Comparison of ENCODE assay signal across 20 cellular contexts in the genomic region with DNA sequence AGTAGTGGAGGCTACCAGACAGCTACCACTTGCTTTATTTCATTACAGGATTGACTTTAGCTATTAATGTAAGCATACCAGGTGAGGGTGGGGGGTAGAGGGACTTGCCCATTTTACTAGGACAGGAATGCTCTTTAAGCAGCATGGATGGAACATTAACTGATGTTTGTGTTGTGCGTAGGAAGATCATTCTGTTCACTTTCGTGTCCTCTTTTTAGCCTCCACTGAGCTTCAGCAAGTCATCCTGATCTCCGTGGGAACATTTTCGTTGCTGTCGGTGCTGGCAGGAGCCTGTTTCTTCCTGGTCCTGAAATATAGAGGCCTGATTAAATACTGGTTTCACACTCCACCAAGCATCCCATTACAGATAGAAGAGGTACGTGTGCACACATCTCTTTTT. TPM values are rescaled to one million over a fixed set of nuclear protein-coding genes. Genes with fewer than 3 reads are reported as not detected.
DNase-seq lines count a peak whose midpoint lies in the region; ATAC-seq and TF ChIP-seq lines count a peak whose summit lies in the region.
"Had no signal": no experiment of that assay in that cellular context is flagged by ENCODE, and none has a peak within 500 bp of the region (broad histone marks: within the 10 kb centered on the region; RNA-seq: fewer than 3 reads in every experiment).

No MANE protein-coding gene starts in this region.

- no peaks in the 10 kb centered on the region for H3K27me3 ChIP-seq in esophagus squamous epithelium
- H3K27me3 ChIP-seq in subcutaneous abdominal adipose tissue (ENCODE audit: control insufficient read depth in 5 of 5, insufficient read depth in 4 of 5, low read length in 5 of 5) = no peaks in the 10 kb centered on the region
- H3K27me3 ChIP-seq: colonic mucosa, transverse colon had no signal

- H3K27ac ChIP-seq in esophagus squamous epithelium (peak overlapping the region in 3 of 4 donors; percentile 0 to 94 (median 53)), subcutaneous abdominal adipose tissue (ENCODE audit: low read depth, low read length) (peak overlapping the region; percentile 95)
- H3K27ac ChIP-seq: 22Rv1, colonic mucosa had no signal

- CTCF ChIA-PET in activated CD8-positive, alpha-beta T cell treated with anti-CD3 and anti-CD28 coated beads for 36 hours (lab: Charles Lee) = interaction anchor here (1.1 to 3.4 kb wide), 4 partner anchors 13 to 235 kb away, joined by 3 to 31 read pairs (median 5); no protein-coding TSS in a partner anchor
- CTCF ChIA-PET in activated CD8-positive, alpha-beta T cell treated with anti-CD3 and anti-CD28 coated beads, Interleukin-2, amount 10 ng/mL, durations not matched to agents 7 days and 5 days (lab: Charles Lee) = interaction anchor here (2.0 kb wide), 1 partner anchor 71 kb away, joined by 5 read pairs; no protein-coding TSS in a partner anchor

- peak overlapping the region; percentile 18 for H3K27ac Mint-ChIP-seq in activated CD8-positive, alpha-beta T cell treated with anti-CD3 and anti-CD28 coated beads for 36 hours
- no peak overlapping the region for H3K27ac Mint-ChIP-seq in activated CD8-positive, alpha-beta T cell treated with anti-CD3 and anti-CD28 coated beads, Interleukin-2, amount 10 ng/mL, durations not matched to agents 7 days and 5 days
- peak overlapping the region; percentile 93 for H3K27ac Mint-ChIP-seq in T-helper 17 cell

- intact Hi-C loops in activated CD8-positive, alpha-beta T cell treated with anti-CD3 and anti-CD28 coated beads for 36 hours (cut with micrococcal nuclease) = no loop called here
- intact Hi-C loops in esophagus squamous epithelium (cut with DNase I) = loop anchor here (10.0 kb wide), 1 partner anchor 68 kb away; no protein-coding TSS in a partner anchor

- no peaks in the 10 kb centered on the region for H3K9me3 Mint-ChIP-seq in activated CD8-positive, alpha-beta T cell treated with anti-CD3 and anti-CD28 coated beads for 36 hours
- H3K9me3 Mint-ChIP-seq in activated CD8-positive, alpha-beta T cell treated with anti-CD3 and anti-CD28 coated beads, Interleukin-2, amount 10 ng/mL, durations not matched to agents 7 days and 5 days (ENCODE audit: insufficient read depth) = no peaks in the 10 kb centered on the region
- H3K9me3 Mint-ChIP-seq: activated naive CD4-positive, alpha-beta T cell treated with anti-CD3 and anti-CD28 coated beads, Interleukin-2, amount 50 U/mL, for 72 hours had no signal

- POLR2A ChIA-PET in activated CD8-positive, alpha-beta T cell treated with anti-CD3 and anti-CD28 coated beads for 36 hours (lab: Charles Lee) = interaction anchor here (0.7 to 1.3 kb wide), 2 partner anchors 9 to 27 kb away, joined by 3 to 4 read pairs; no protein-coding TSS in a partner anchor
- POLR2A ChIA-PET in activated CD8-positive, alpha-beta T cell treated with anti-CD3 and anti-CD28 coated beads, Interleukin-2, amount 10 ng/mL, durations not matched to agents 7 days and 5 days (lab: Charles Lee) = no interaction called here

- H3K9me3 ChIP-seq in T-helper 17 cell (ENCODE audit: control insufficient read depth, low read length, poor library complexity, severe bottlenecking) (no peaks in the 10 kb centered on the region), esophagus squamous epithelium (no peaks in the 10 kb centered on the region), subcutaneous abdominal adipose tissue (ENCODE audit: control insufficient read depth in 5 of 5, low read length in 5 of 5) (no peaks in the 10 kb centered on the region)
- H3K9me3 ChIP-seq: colonic mucosa, transverse colon had no signal

- H3K4me3 ChIP-seq in esophagus squamous epithelium = no peak overlapping the region
- no peak overlapping the region for H3K4me3 ChIP-seq in subcutaneous abdominal adipose tissue (ENCODE audit: low read depth in 1 of 5, low read length in 5 of 5)
- H3K4me3 ChIP-seq: colonic mucosa, smooth muscle cell, transverse colon had no signal

- peaks cover 26% of the 10 kb centered on the region for H3K4me1 Mint-ChIP-seq in activated CD8-positive, alpha-beta T cell treated with anti-CD3 and anti-CD28 coated beads for 36 hours (ENCODE audit: low read depth)
- H3K4me1 Mint-ChIP-seq in activated CD8-positive, alpha-beta T cell treated with anti-CD3 and anti-CD28 coated beads, Interleukin-2, amount 10 ng/mL, durations not matched to agents 7 days and 5 days (ENCODE audit: low read depth) = peaks cover 27% of the 10 kb centered on the region
- peaks cover 19% of the 10 kb centered on the region for H3K4me1 Mint-ChIP-seq in T-helper 17 cell

- H3K27me3 Mint-ChIP-seq in activated CD8-positive, alpha-beta T cell treated with anti-CD3 and anti-CD28 coated beads for 36 hours = no peaks in the 10 kb centered on the region
- H3K27me3 Mint-ChIP-seq in activated CD8-positive, alpha-beta T cell treated with anti-CD3 and anti-CD28 coated beads, Interleukin-2, amount 10 ng/mL, durations not matched to agents 7 days and 5 days (ENCODE audit: low read depth) = no peaks in the 10 kb centered on the region
- H3K27me3 Mint-ChIP-seq in T-helper 17 cell = no peaks in the 10 kb centered on the region

- ATAC-seq in activated CD8-positive, alpha-beta T cell treated with anti-CD3 and anti-CD28 coated beads for 36 hours = no peak
- ATAC-seq in activated CD8-positive, alpha-beta T cell treated with anti-CD3 and anti-CD28 coated beads, Interleukin-2, amount 10 ng/mL, durations not matched to agents 7 days and 5 days = no peak
- ATAC-seq in T-helper 17 cell (no peak), GM18502 (IDR thresholded peaks at IDR 0.05; ENCODE audit: poor library complexity, unreplicated experiment) (no peak), GM21367 (IDR thresholded peaks at IDR 0.05; ENCODE audit: unreplicated experiment) (no peak)
- ATAC-seq: activated naive CD4-positive, alpha-beta T cell treated with anti-CD3 and anti-CD28 coated beads, Interleukin-2, amount 50 U/mL, for 72 hours; HCT116 had no signal

- H3K9ac ChIP-seq in subcutaneous abdominal adipose tissue (ENCODE audit: low read length in 5 of 5) = no peak overlapping the region

- no peak for DNase-seq in activated CD8-positive, alpha-beta T cell treated with anti-CD3 and anti-CD28 coated beads for 36 hours
- no peak for DNase-seq in activated CD8-positive, alpha-beta T cell treated with anti-CD3 and anti-CD28 coated beads, Interleukin-2, amount 10 ng/mL, durations not matched to agents 7 days and 5 days
- DNase-seq in T-helper 17 cell (no peak), esophagus squamous epithelium (lab: John Stamatoyannopoulos, UW) (no peak), NCI-H2081 treated with DMSO at 0.1 percent for 48 hours (lab: John Stamatoyannopoulos, UW) (no peak)
- DNase-seq: colonic mucosa; glutamatergic neuron; KBM-7; kidney glomerular epithelial cell; retina; stimulated activated naive CD4-positive, alpha-beta T cell treated with Interleukin-2 at 50 U/mL for 16 hours; SW 1271; transverse colon had no signal

- WGBS in esophagus squamous epithelium, 2 donors = 78 to 92% methylated on average over 6 of the region's 6 CpGs

- peaks cover 11 to 94% (median 25%) of the 10 kb centered on the region in 3 donors for H3K36me3 ChIP-seq in esophagus squamous epithelium
- peaks cover 14 to 93% (median 63%) of the 10 kb centered on the region in 5 donors for H3K36me3 ChIP-seq in subcutaneous abdominal adipose tissue (ENCODE audit: control insufficient read depth in 5 of 5, insufficient read depth in 5 of 5, low read length in 5 of 5)

- peaks cover 38% of the 10 kb centered on the region for H3K36me3 Mint-ChIP-seq in activated CD8-positive, alpha-beta T cell treated with anti-CD3 and anti-CD28 coated beads for 36 hours (ENCODE audit: low read depth)
- peaks cover 47% of the 10 kb centered on the region for H3K36me3 Mint-ChIP-seq in activated CD8-positive, alpha-beta T cell treated with anti-CD3 and anti-CD28 coated beads, Interleukin-2, amount 10 ng/mL, durations not matched to agents 7 days and 5 days (ENCODE audit: low read depth)
- H3K36me3 Mint-ChIP-seq in T-helper 17 cell (ENCODE audit: low read depth) = peaks cover 2% of the 10 kb centered on the region

- TF ChIP-seq POLR2A in esophagus squamous epithelium (IDR thresholded peaks at IDR 0.05) = no peak

- TF ChIP-seq CTCF in activated CD8-positive, alpha-beta T cell treated with anti-CD3 and anti-CD28 coated beads for 36 hours (IDR thresholded peaks at IDR 0.05) = no peak
- TF ChIP-seq CTCF in esophagus squamous epithelium (IDR thresholded peaks at IDR 0.05) = no peak

- no peak overlapping the region for H3K4me3 Mint-ChIP-seq in activated CD8-positive, alpha-beta T cell treated with anti-CD3 and anti-CD28 coated beads for 36 hours
- H3K4me3 Mint-ChIP-seq in activated CD8-positive, alpha-beta T cell treated with anti-CD3 and anti-CD28 coated beads, Interleukin-2, amount 10 ng/mL, durations not matched to agents 7 days and 5 days = no peak overlapping the region
- H3K4me3 Mint-ChIP-seq in T-helper 17 cell = no peak overlapping the region

- H3K4me1 ChIP-seq in esophagus squamous epithelium (peaks cover 37 to 77% (median 40%) of the 10 kb centered on the region in 3 donors), subcutaneous abdominal adipose tissue (ENCODE audit: control insufficient read depth in 5 of 5, insufficient read depth in 5 of 5, low read length in 5 of 5) (peaks cover 7 to 56% (median 42%) of the 10 kb centered on the region in 5 donors)
- H3K4me1 ChIP-seq: colonic mucosa had no signal

RNA-seq across cellular contexts. Expression of a gene that starts 29.3 kb away (rescaled TPM):
- total RNA-seq in activated CD8-positive, alpha-beta T cell treated with anti-CD3 and anti-CD28 coated beads for 36 hours = 1 to 10 TPM; 7.8 to 9.8 TPM
- 1 to 10 TPM; 6.5 to 8.2 TPM for total RNA-seq in activated CD8-positive, alpha-beta T cell treated with anti-CD3 and anti-CD28 coated beads, Interleukin-2, amount 10 ng/mL, durations not matched to agents 7 days and 5 days
- total RNA-seq in T-helper 17 cell (10 to 100 TPM; 17.9 to 18.7 TPM), esophagus squamous epithelium (10 to 100 TPM; 43.0 to 65.6 (median 61.1) TPM)

RNA-seq across cellular contexts. Expression of a gene that starts 47.3 kb away (rescaled TPM):
- 10 to 100 TPM; 14.4 to 15.2 TPM for total RNA-seq in activated CD8-positive, alpha-beta T cell treated with anti-CD3 and anti-CD28 coated beads for 36 hours
- total RNA-seq in activated CD8-positive, alpha-beta T cell treated with anti-CD3 and anti-CD28 coated beads, Interleukin-2, amount 10 ng/mL, durations not matched to agents 7 days and 5 days = 10 to 100 TPM; 34.9 to 37.5 TPM
- total RNA-seq in T-helper 17 cell = 10 to 100 TPM; 41.7 to 60.3 TPM
- total RNA-seq in esophagus squamous epithelium = 10 to 100 TPM; 18.3 to 48.1 (median 33.6) TPM

RNA-seq across cellular contexts. Expression of a gene that starts 59.0 kb away (rescaled TPM):
- total RNA-seq in activated CD8-positive, alpha-beta T cell treated with anti-CD3 and anti-CD28 coated beads for 36 hours = under 1 TPM; 0.22 to 0.56 TPM
- total RNA-seq in activated CD8-positive, alpha-beta T cell treated with anti-CD3 and anti-CD28 coated beads, Interleukin-2, amount 10 ng/mL, durations not matched to agents 7 days and 5 days = under 1 TPM; 0.40 to 0.73 TPM
- total RNA-seq in T-helper 17 cell = under 1 TPM in 1 of 2 donors, not detected in 1; 0.47 TPM
- 1 to 10 TPM in 3 of 4 donors, under 1 TPM in 1; 0.57 to 1.9 (median 1.6) TPM for total RNA-seq in esophagus squamous epithelium
